Comparison of ENCODE assay signal across 1 cellular context in genomic region chr11:94694309-94695060, GRCh38.
TF ChIP-seq lines count a peak whose summit lies in the region.

No MANE protein-coding gene starts in this region.

TF ChIP-seq in HEK293, 187 proteins besides CTCF, POLR2A, EP300 and RAD21 (continued from another document):
- TF ChIP-seq ZNF645 (tag by site-specific recombination; IDR thresholded peaks at IDR 0.05), result no peak
